9 cellular contexts compared by ENCODE assay signal in the genomic region with DNA sequence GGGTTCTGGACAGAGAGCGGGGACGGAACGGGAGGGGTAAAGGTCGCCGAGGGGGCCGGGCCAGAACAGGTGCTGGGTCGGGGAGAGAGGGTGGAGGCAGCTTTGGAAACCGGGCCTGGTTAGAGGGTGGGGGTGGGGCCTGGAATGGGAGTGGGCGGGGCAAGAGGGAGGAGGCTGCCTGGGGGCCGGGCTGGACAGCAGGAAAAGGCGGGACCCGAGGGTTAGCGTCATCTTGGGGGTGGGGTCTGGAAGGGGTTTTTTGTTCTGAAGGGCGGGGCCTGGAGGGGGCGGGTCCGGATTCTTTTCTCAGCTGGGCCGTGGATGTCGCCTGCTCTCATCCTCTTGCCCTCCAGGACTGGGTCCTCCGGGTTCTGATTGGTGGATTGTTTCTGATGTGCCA. TPM values are rescaled to one million over a fixed set of nuclear protein-coding genes. Genes with fewer than 3 reads are reported as not detected.
DNase-seq lines count a peak whose midpoint lies in the region; ATAC-seq and TF ChIP-seq lines count a peak whose summit lies in the region.
"Had no signal": no experiment of that assay in that cellular context is flagged by ENCODE, and none has a peak within 500 bp of the region (broad histone marks: within the 10 kb centered on the region; RNA-seq: fewer than 3 reads in every experiment).

No MANE protein-coding gene starts in this region.

- H3K27me3 Mint-ChIP-seq in stimulated activated naive B cell treated with anti-CD40 and anti-IgM and Interleukin-4, amounts not matched to agents 10 μg/mL and 1 μg/mL and 100 μg/mL, for 72 hours = peaks cover 27 to 33% of the 10 kb centered on the region in 2 donors

- peak overlapping the region; percentile 2 for H3K9ac ChIP-seq in HUES6 (ENCODE audit: low read length)

- peak overlapping the region in 1 of 2 donors; percentile 60 for H3K4me3 Mint-ChIP-seq in stimulated activated naive B cell treated with anti-CD40 and anti-IgM and Interleukin-4, amounts not matched to agents 10 μg/mL and 1 μg/mL and 100 μg/mL, for 72 hours
- H3K4me3 Mint-ChIP-seq: activated T-cell treated with anti-CD3 and anti-CD28 coated beads, Interleukin-2, amount 50 U/mL, for 4 hours had no signal

- no peak for TF ChIP-seq CTCF in fibroblast of mammary gland (conservative IDR thresholded peaks at IDR 0.05; ENCODE audit: control insufficient read depth, insufficient read depth, low read depth, low read length)

- H3K36me3 Mint-ChIP-seq in stimulated activated naive B cell treated with anti-CD40 and anti-IgM and Interleukin-4, amounts not matched to agents 10 μg/mL and 1 μg/mL and 100 μg/mL, for 72 hours = peaks cover 31 to 33% of the 10 kb centered on the region in 2 donors

- no peak overlapping the region for H3K27ac ChIP-seq in HUES6 (ENCODE audit: low read depth, low read length)

- H3K27ac Mint-ChIP-seq in stimulated activated naive B cell treated with anti-CD40 and anti-IgM and Interleukin-4, amounts not matched to agents 10 μg/mL and 1 μg/mL and 100 μg/mL, for 72 hours = no peak overlapping the region

- H3K9me3 ChIP-seq in HUES6 (ENCODE audit: control insufficient read depth, insufficient read depth, low read depth, low read length) = peaks cover 8% of the 10 kb centered on the region; the same call in 1 of the 2 replicates

- H3K9me3 Mint-ChIP-seq in stimulated activated naive B cell treated with anti-CD40 and anti-IgM and Interleukin-4, amounts not matched to agents 10 μg/mL and 1 μg/mL and 100 μg/mL, for 72 hours = peaks cover 22% of the 10 kb centered on the region in 2 donors

- H3K36me3 ChIP-seq in HUES6 (ENCODE audit: control insufficient read depth, insufficient read depth, low read length) = peaks cover under 1% of the 10 kb centered on the region; the same call in 1 of the 2 replicates

- H3K27me3 ChIP-seq in HUES6 (ENCODE audit: control insufficient read depth, insufficient read depth, low read length) = no peaks in the 10 kb centered on the region

- peaks cover 5% of the 10 kb centered on the region; the same call in 1 of the 2 replicates for H3K4me1 ChIP-seq in HUES6 (ENCODE audit: control insufficient read depth, insufficient read depth, low read length)

- ATAC-seq in stimulated activated naive B cell treated with anti-CD40 and anti-IgM and Interleukin-4, amounts not matched to agents 10 μg/mL and 1 μg/mL and 100 μg/mL, for 72 hours (replicated peaks) = no peak
- ATAC-seq: activated T-cell treated with anti-CD3 and anti-CD28 coated beads, Interleukin-2, amount 50 U/mL, for 4 hours had no signal

- peaks cover 7 to 13% of the 10 kb centered on the region in 2 donors for H3K4me1 Mint-ChIP-seq in stimulated activated naive B cell treated with anti-CD40 and anti-IgM and Interleukin-4, amounts not matched to agents 10 μg/mL and 1 μg/mL and 100 μg/mL, for 72 hours

- peak overlapping the region; percentile 60 for H3K4me3 ChIP-seq in HUES6 (ENCODE audit: low read depth, low read length)
- H3K4me3 ChIP-seq in fibroblast of mammary gland (ENCODE audit: control insufficient read depth, low read depth, low read length) = no peak overlapping the region

- DNase-seq in AG08396 (ENCODE audit: low spot score) (peak; percentile 63), fibroblast of mammary gland (ENCODE audit: low read depth) (peak; percentile 7), mucosa of gallbladder (ENCODE audit: low spot score) (peak; percentile 79), NCI-H446 (lab: John Stamatoyannopoulos, UW) (no peak), SIG-M5 treated with dmso at 0.1 percent for 504 hours (lab: John Stamatoyannopoulos, UW; ENCODE audit: unreplicated experiment) (no peak), GDM1 (lab: John Stamatoyannopoulos, UW) (no peak)
- no peak for DNase-seq in stimulated activated naive B cell treated with anti-CD40 and anti-IgM and Interleukin-4, amounts not matched to agents 10 μg/mL and 1 μg/mL and 100 μg/mL, for 72 hours
- DNase-seq: activated T-cell treated with anti-CD3 and anti-CD28 coated beads, Interleukin-2, amount 50 U/mL, for 4 hours had no signal

RNA-seq across cellular contexts. Expression of a gene that starts 4.3 kb away (rescaled TPM):
- 13.2 TPM for total RNA-seq in mucosa of gallbladder

RNA-seq across cellular contexts. Expression of a gene that starts 31.5 kb away (rescaled TPM):
- total RNA-seq in mucosa of gallbladder = 43.7 TPM

Comparison
In these comparisons a context has a peak if more than half of its experiments do, and no peak if none do; other contexts are left out.
1. DNase-seq: peak in AG08396 (single experiment), fibroblast of mammary gland (single experiment) and mucosa of gallbladder (single experiment); none in NCI-H446 (0 of 2), SIG-M5 treated with dmso at 0.1 percent for 504 hours (single experiment), GDM1 (single experiment) and stimulated activated naive B cell treated with anti-CD40 and anti-IgM and Interleukin-4, amounts not matched to agents 10 μg/mL and 1 μg/mL and 100 μg/mL, for 72 hours (single experiment).